ENCODE assay signal across 12 cellular contexts in the genomic region with DNA sequence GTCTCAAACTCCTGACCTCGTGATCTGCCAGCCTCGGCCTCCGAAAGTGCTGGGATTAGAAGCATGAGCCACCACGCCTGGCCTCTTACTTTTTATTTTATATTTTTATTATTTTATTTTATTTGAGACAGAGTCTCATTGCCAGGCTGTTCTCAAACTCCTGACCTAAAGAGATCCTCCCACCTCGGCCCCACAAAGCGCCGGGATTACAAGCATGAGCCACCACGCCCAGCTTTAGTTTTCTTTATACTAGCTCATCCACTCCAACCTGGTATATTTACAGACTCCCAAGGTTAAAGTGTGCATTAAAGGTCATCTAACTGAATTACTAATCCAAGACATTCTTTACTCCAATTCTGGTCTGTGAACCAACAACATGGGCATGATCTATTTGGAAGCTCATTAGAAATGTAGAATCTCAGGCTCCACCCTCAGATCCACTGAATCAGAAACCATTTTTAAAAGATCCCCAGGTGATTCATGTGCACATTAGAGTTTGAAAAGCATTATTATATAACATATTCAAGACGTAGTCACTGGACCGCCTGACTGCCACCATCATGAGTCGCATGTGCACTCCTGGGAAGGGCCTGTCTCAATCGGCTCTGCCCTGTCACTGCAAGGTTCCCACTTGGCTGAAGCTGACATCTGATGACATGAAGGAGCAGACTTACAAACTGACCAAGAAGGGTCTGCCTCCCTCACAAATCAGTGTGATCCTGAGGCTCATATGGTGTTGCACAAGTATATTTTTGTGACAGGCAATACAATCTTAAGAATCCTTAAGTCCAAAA. TPM values are rescaled to one million over a fixed set of nuclear protein-coding genes. Genes with fewer than 3 reads are reported as not detected.
DNase-seq lines count a peak whose midpoint lies in the region; ATAC-seq and TF ChIP-seq lines count a peak whose summit lies in the region.
"Had no signal": no experiment of that assay in that cellular context is flagged by ENCODE, and none has a peak within 500 bp of the region (broad histone marks: within the 10 kb centered on the region; RNA-seq: fewer than 3 reads in every experiment).

No MANE protein-coding gene starts in this region.

- no peak overlapping the region for H3K4me3 Mint-ChIP-seq in effector memory CD8-positive, alpha-beta T cell
- H3K4me3 Mint-ChIP-seq: neural crest cell had no signal

- H4K20me1 ChIP-seq in PC-9 (ENCODE audit: insufficient read depth), result no peaks in the 10 kb centered on the region

- H3K9me3 Mint-ChIP-seq in effector memory CD8-positive, alpha-beta T cell, result no peaks in the 10 kb centered on the region

- H3K27ac ChIP-seq in PC-9 (peak overlapping the region; percentile 93), esophagus muscularis mucosa (replicated peaks in 1 of 4) (peak overlapping the region; percentile 24 to 49 (median 38))
- H3K27ac ChIP-seq: heart right ventricle had no signal

- no peak for TF ChIP-seq EP300 in esophagus muscularis mucosa (IDR thresholded peaks at IDR 0.05)

- no peaks in the 10 kb centered on the region for H3K27me3 ChIP-seq in PC-9 (ENCODE audit: insufficient read depth, low read depth)
- no peaks in the 10 kb centered on the region for H3K27me3 ChIP-seq in esophagus muscularis mucosa
- H3K27me3 ChIP-seq: heart right ventricle had no signal

- peak overlapping the region; percentile 46; the same call in 1 of the 2 replicates for H3K4me3 ChIP-seq in PC-9
- H3K4me3 ChIP-seq in esophagus muscularis mucosa, result no peak overlapping the region
- H3K4me3 ChIP-seq in retinal pigment epithelial cell (ENCODE audit: low read length), result no peak overlapping the region
- H3K4me3 ChIP-seq: heart right ventricle had no signal

- DNase-seq in CD1c-positive myeloid dendritic cell (ENCODE audit: extremely low spot score), result peak; percentile 22
- DNase-seq in PC-9, result peak; percentile 20 to 85
- DNase-seq in esophagus muscularis mucosa (ENCODE audit: extremely low spot score), result no peak
- DNase-seq in retinal pigment epithelial cell (ENCODE audit: low read depth), result peak; percentile 23
- DNase-seq in COLO668 (lab: John Stamatoyannopoulos, UW; ENCODE audit: unreplicated experiment), result no peak
- no peak for DNase-seq in effector memory CD8-positive, alpha-beta T cell
- DNase-seq in NCI-H2107 treated with DMSO at 0.1 percent for 48 hours (lab: John Stamatoyannopoulos, UW; ENCODE audit: unreplicated experiment), result no peak
- DNase-seq: activated CD4-positive, alpha-beta T cell treated with anti-CD3 and anti-CD28 coated beads, Interleukin-2, amount 50 U/mL, for 4 hours; DMS153 had no signal

- H2AFZ ChIP-seq in PC-9, result peak overlapping the region; percentile 70

- H3K27ac Mint-ChIP-seq in effector memory CD8-positive, alpha-beta T cell, result peak overlapping the region in 1 of 2 donors; percentile 1

- WGBS in esophagus muscularis mucosa, result 84% methylated on average over 12 of the region's 12 CpGs

- H3K9me2 ChIP-seq in PC-9 (ENCODE audit: insufficient read depth), result peaks cover 5% of the 10 kb centered on the region; the same call in 1 of the 2 replicates

- no peaks in the 10 kb centered on the region for H3K27me3 Mint-ChIP-seq in effector memory CD8-positive, alpha-beta T cell

- H3K36me3 Mint-ChIP-seq in effector memory CD8-positive, alpha-beta T cell (ENCODE audit: insufficient read depth), result no peaks in the 10 kb centered on the region

- H3K36me3 ChIP-seq in PC-9 (ENCODE audit: low read depth) (no peaks in the 10 kb centered on the region), esophagus muscularis mucosa (no peaks in the 10 kb centered on the region)
- H3K36me3 ChIP-seq: heart right ventricle had no signal

- H3K4me2 ChIP-seq in PC-9, result peak overlapping the region; percentile 79

- H3K9me3 ChIP-seq in PC-9 (ENCODE audit: insufficient read depth, low read depth) (no peaks in the 10 kb centered on the region), esophagus muscularis mucosa (no peaks in the 10 kb centered on the region)

- CTCF ChIA-PET in PC-9 (lab: Charles Lee), result no interaction called here

- H3K79me2 ChIP-seq in PC-9 (ENCODE audit: low read depth), result peaks cover 70% of the 10 kb centered on the region

- peaks cover 19 to 41% of the 10 kb centered on the region in 2 donors for H3K4me1 Mint-ChIP-seq in effector memory CD8-positive, alpha-beta T cell (ENCODE audit: low read depth in 2 of 2)

- peaks cover 59% of the 10 kb centered on the region for H3K4me1 ChIP-seq in PC-9 (replicated peaks; ENCODE audit: insufficient read depth)
- peaks cover 15 to 54% (median 53%) of the 10 kb centered on the region in 4 donors for H3K4me1 ChIP-seq in esophagus muscularis mucosa

- no TSS peak for BruUV-seq in PC-9 (replicated peaks; lab: Mats Ljungman, UMichigan)

- intact Hi-C loops in PC-9 (cut with micrococcal nuclease; ENCODE audit: unreplicated experiment), result loop anchor here (5.0 kb wide), 1 partner anchor 518 kb away; no protein-coding TSS in a partner anchor
- intact Hi-C loops in esophagus muscularis mucosa (cut with DNase I), result no loop called here

- TF ChIP-seq CTCF in PC-9 (conservative IDR thresholded peaks at IDR 0.05) (no peak), esophagus muscularis mucosa (IDR thresholded peaks at IDR 0.05) (no peak), retinal pigment epithelial cell (conservative IDR thresholded peaks at IDR 0.05; ENCODE audit: low read depth, low read length) (no peak)

- ATAC-seq in HG03378 (IDR thresholded peaks at IDR 0.05; ENCODE audit: unreplicated experiment), result no peak
- no peak for ATAC-seq in effector memory CD8-positive, alpha-beta T cell (replicated peaks)

- peaks cover 50% of the 10 kb centered on the region for H3F3A ChIP-seq in PC-9 (ENCODE audit: insufficient read depth, low read depth)

- no peak for TF ChIP-seq POLR2A in esophagus muscularis mucosa (IDR thresholded peaks at IDR 0.05; ENCODE audit: low read depth)

- POLR2A ChIA-PET in PC-9 (lab: Charles Lee; ENCODE audit: unreplicated experiment), result interaction anchor here (0.9 kb wide), 1 partner anchor 27 kb away, joined by 9 read pairs; a partner anchor contains a TSS

RNA-seq across cellular contexts. Expression of a gene that starts 26.6 kb away (rescaled TPM):
- total RNA-seq in PC-9 (2021) (12.6 and 12.8 TPM in 2 replicates), esophagus muscularis mucosa (10 to 100 TPM in 3 of 4 donors, 1 to 10 TPM in 1; 8.0 to 17.4 (median 13.5) TPM)

RNA-seq across cellular contexts. Expression of a gene that starts 39.9 kb away (rescaled TPM):
- total RNA-seq in PC-9 (2021) (16.9 and 17.6 TPM in 2 replicates), esophagus muscularis mucosa (10 to 100 TPM; 17.1 to 23.4 (median 20.3) TPM)

Comparison
In these comparisons a context has a peak if more than half of its experiments do, and no peak if none do; other contexts are left out.
1. DNase-seq: peak in CD1c-positive myeloid dendritic cell (single experiment), PC-9 (2 of 2) and retinal pigment epithelial cell (single experiment); none in esophagus muscularis mucosa (single experiment), COLO668 (single experiment), effector memory CD8-positive, alpha-beta T cell (0 of 3) and NCI-H2107 treated with DMSO at 0.1 percent for 48 hours (single experiment).